ENCODE assay signal across 13 cellular contexts in the genomic region with DNA sequence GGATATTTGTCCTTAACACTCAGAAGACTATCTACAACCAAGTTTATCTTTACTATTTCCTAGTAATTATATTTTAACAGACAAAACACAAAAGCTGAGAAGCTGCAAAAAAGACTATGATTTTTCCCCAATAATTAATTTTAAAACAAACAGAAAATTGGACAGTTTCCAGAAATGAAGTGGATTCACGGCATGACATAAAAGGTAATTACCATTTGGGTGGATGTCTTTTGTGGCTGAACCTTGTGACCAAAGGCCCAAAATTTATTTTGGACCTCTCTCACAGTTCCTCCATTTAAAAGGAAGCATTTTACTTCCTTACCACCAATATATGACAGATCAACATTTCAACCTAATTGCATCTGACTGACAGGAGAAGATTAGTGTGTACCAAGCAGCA.
"Had no signal": no experiment of that assay in that cellular context is flagged by ENCODE, and none has a peak within 500 bp of the region (broad histone marks: within the 10 kb centered on the region; RNA-seq: fewer than 3 reads in every experiment).

No MANE protein-coding gene starts in this region.

- H3K4me3 Mint-ChIP-seq: activated naive CD8-positive, alpha-beta T cell treated with anti-CD3 and anti-CD28 coated beads, Interleukin-2, amount 10 ng/mL, durations not matched to agents 7 days and 5 days; activated T-cell treated with anti-CD3 and anti-CD28 coated beads, Interleukin-2, amount 50 U/mL, for 72 hours; naive thymus-derived CD8-positive, alpha-beta T cell had no signal

- H3K36me3 Mint-ChIP-seq: activated naive CD8-positive, alpha-beta T cell treated with anti-CD3 and anti-CD28 coated beads, Interleukin-2, amount 10 ng/mL, durations not matched to agents 7 days and 5 days; naive thymus-derived CD8-positive, alpha-beta T cell had no signal

- H3K27me3 Mint-ChIP-seq: naive thymus-derived CD8-positive, alpha-beta T cell had no signal

- ATAC-seq: activated T-cell treated with anti-CD3 and anti-CD28 coated beads, Interleukin-2, amount 50 U/mL, for 72 hours; foreskin keratinocyte; naive thymus-derived CD8-positive, alpha-beta T cell had no signal

- DNase-seq: activated CD4-positive, alpha-beta T cell treated with anti-CD3 and anti-CD28 coated beads for 1 hour; activated CD4-positive, alpha-beta T cell treated with anti-CD3 and anti-CD28 coated beads, Interleukin-2, amount 50 U/mL, for 48 hours; activated gamma-delta T cell treated with Interleukin-2 at 50 U/mL for 16 hours; activated naive CD8-positive, alpha-beta T cell treated with anti-CD3 and anti-CD28 coated beads, Interleukin-2, amount 10 ng/mL, durations not matched to agents 7 days and 5 days; activated T-cell treated with anti-CD3 and anti-CD28 coated beads, Interleukin-2, amount 50 U/mL, for 72 hours; anterior cingulate cortex; foreskin keratinocyte; head of caudate nucleus; naive thymus-derived CD8-positive, alpha-beta T cell; right cardiac atrium; small intestine; thyroid gland had no signal

- H3K9me3 Mint-ChIP-seq: activated naive CD8-positive, alpha-beta T cell treated with anti-CD3 and anti-CD28 coated beads, Interleukin-2, amount 10 ng/mL, durations not matched to agents 7 days and 5 days; activated T-cell treated with anti-CD3 and anti-CD28 coated beads, Interleukin-2, amount 50 U/mL, for 72 hours; naive thymus-derived CD8-positive, alpha-beta T cell had no signal

- H3K27ac Mint-ChIP-seq: activated naive CD8-positive, alpha-beta T cell treated with anti-CD3 and anti-CD28 coated beads, Interleukin-2, amount 10 ng/mL, durations not matched to agents 7 days and 5 days; activated T-cell treated with anti-CD3 and anti-CD28 coated beads, Interleukin-2, amount 50 U/mL, for 72 hours; naive thymus-derived CD8-positive, alpha-beta T cell; progenitor cell of endocrine pancreas had no signal
